In the genomic region with DNA sequence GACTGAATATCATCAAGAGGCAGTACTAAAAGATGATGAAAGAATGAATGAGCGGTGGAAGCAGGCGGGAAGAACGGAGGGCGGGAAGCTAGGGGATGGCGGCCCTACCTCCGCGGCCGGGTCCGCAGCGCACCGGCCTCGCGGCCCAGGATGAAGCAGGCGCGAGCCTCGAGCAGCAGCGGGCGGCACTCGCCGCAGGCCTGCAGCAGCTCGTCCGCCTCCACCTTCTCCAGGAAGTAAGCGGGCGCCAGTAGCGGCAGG, we compare ENCODE assay signal across 8 cellular contexts. TPM values are rescaled to one million over a fixed set of nuclear protein-coding genes. Genes with fewer than 3 reads are reported as not detected.
DNase-seq lines count a peak whose midpoint lies in the region; ATAC-seq and TF ChIP-seq lines count a peak whose summit lies in the region.

No MANE protein-coding gene starts in this region.

- H3K36me3 Mint-ChIP-seq in CD4-positive, alpha-beta memory T cell: peaks cover 0 to 5% of the 10 kb centered on the region in 2 donors
- H3K36me3 Mint-ChIP-seq in endothelial cell (ENCODE audit: low read depth, unreplicated experiment) (peaks cover 33% of the 10 kb centered on the region), HFFc6 (ENCODE audit: low read depth) (peaks cover 4% of the 10 kb centered on the region)

- peaks cover 6% of the 10 kb centered on the region for H3K27me3 ChIP-seq in CD4-positive, alpha-beta memory T cell (ENCODE audit: insufficient read depth, low read length)
- peaks cover 0 to 53% (median 14%) of the 10 kb centered on the region in 3 donors for H3K27me3 ChIP-seq in psoas muscle (ENCODE audit: insufficient read depth in 3 of 3, low read length in 2 of 3)

- no peak for ATAC-seq in psoas muscle
- no peak for ATAC-seq in activated CD4-positive, CD25-positive, alpha-beta regulatory T cell treated with anti-CD3 and anti-CD28 coated beads, Interleukin-2, amount 50 U/mL, for 24 hours

- H3K9me3 ChIP-seq in CD4-positive, alpha-beta memory T cell (ENCODE audit: control insufficient read depth in 1 of 2, low read length in 2 of 2): no peaks in the 10 kb centered on the region
- no peaks in the 10 kb centered on the region for H3K9me3 ChIP-seq in SK-N-MC (ENCODE audit: low read depth, low read length)
- no peaks in the 10 kb centered on the region for H3K9me3 ChIP-seq in psoas muscle

- no peak for DNase-seq in CD4-positive, alpha-beta memory T cell
- DNase-seq in SK-N-MC (ENCODE audit: low read depth, low spot score): no peak
- DNase-seq in endothelial cell (ENCODE audit: low spot score): no peak
- no peak for DNase-seq in psoas muscle
- DNase-seq in HFFc6: no peak
- no peak for DNase-seq in stimulated activated CD4-positive, alpha-beta T cell treated with anti-CD3 and anti-CD28 coated beads, Interleukin-4, amount 100 ng/mL, for 1 hour
- DNase-seq in activated effector memory CD4-positive, alpha-beta T cell treated with Interleukin-2 at 50 U/mL for 16 hours: no peak

- POLR2A ChIA-PET in CD4-positive, alpha-beta memory T cell (lab: Charles Lee; ENCODE audit: partially characterized antibody): interaction anchor here (0.9 to 4.2 kb wide), 11 partner anchors 22 to 385 kb away, joined by 3 to 39 read pairs (median 4); partner anchors contain the start of genes GDPD5, RPS3 and SERPINH1

- no peak overlapping the region for H3K4me3 ChIP-seq in CD4-positive, alpha-beta memory T cell (ENCODE audit: low read length in 2 of 2)
- H3K4me3 ChIP-seq in SK-N-MC (peak overlapping the region; percentile 73), psoas muscle (peak overlapping the region; percentile 51)

- no peak for TF ChIP-seq CTCF in endothelial cell (IDR thresholded peaks at IDR 0.05; ENCODE audit: unreplicated experiment)
- no peak for TF ChIP-seq CTCF in psoas muscle (IDR thresholded peaks at IDR 0.05)
- no peak for TF ChIP-seq CTCF in HFFc6 (IDR thresholded peaks at IDR 0.05)

- CTCF ChIA-PET in CD4-positive, alpha-beta memory T cell (lab: Charles Lee; ENCODE audit: partially characterized antibody): interaction anchor here (1.9 to 7.7 kb wide), 2 partner anchors 22 to 30 kb away, joined by 5 to 29 read pairs; partner anchors contain the start of gene RPS3

- intact Hi-C loops in CD4-positive, alpha-beta memory T cell (cut with micrococcal nuclease): no loop called here
- intact Hi-C loops in psoas muscle (cut with DNase I): no loop called here

- peaks cover 8 to 26% of the 10 kb centered on the region in 2 donors for H3K27me3 Mint-ChIP-seq in CD4-positive, alpha-beta memory T cell
- H3K27me3 Mint-ChIP-seq in endothelial cell (ENCODE audit: unreplicated experiment) (peaks cover 40% of the 10 kb centered on the region), HFFc6 (ENCODE audit: insufficient read depth) (peaks cover 44% of the 10 kb centered on the region)

- no peak overlapping the region for H3K27ac ChIP-seq in CD4-positive, alpha-beta memory T cell (ENCODE audit: low read depth, low read length)
- H3K27ac ChIP-seq in SK-N-MC (no peak overlapping the region), psoas muscle (no peak overlapping the region)

- peaks cover 25% of the 10 kb centered on the region for H3K4me1 ChIP-seq in CD4-positive, alpha-beta memory T cell (ENCODE audit: insufficient read depth, low read length)
- no peaks in the 10 kb centered on the region for H3K4me1 ChIP-seq in psoas muscle

- no peaks in the 10 kb centered on the region for H3K36me3 ChIP-seq in CD4-positive, alpha-beta memory T cell (ENCODE audit: insufficient read depth, low read length)
- H3K36me3 ChIP-seq in SK-N-MC (ENCODE audit: insufficient read depth, low read length) (no peaks in the 10 kb centered on the region), psoas muscle (ENCODE audit: insufficient read depth in 1 of 2, low read depth in 1 of 2) (no peaks in the 10 kb centered on the region)

- H3K9ac ChIP-seq in SK-N-MC (ENCODE audit: insufficient read length): no peak overlapping the region

- peak overlapping the region; percentile 68 to 85 (median 80) for H3K4me3 Mint-ChIP-seq in CD4-positive, alpha-beta memory T cell
- H3K4me3 Mint-ChIP-seq in endothelial cell (ENCODE audit: unreplicated experiment): peak overlapping the region; percentile 88
- no peak overlapping the region for H3K4me3 Mint-ChIP-seq in HFFc6

- peaks cover 13 to 43% (median 22%) of the 10 kb centered on the region in 4 donors for H3K4me1 Mint-ChIP-seq in CD4-positive, alpha-beta memory T cell
- H3K4me1 Mint-ChIP-seq in endothelial cell (ENCODE audit: unreplicated experiment): peaks cover 37% of the 10 kb centered on the region
- peaks cover 4% of the 10 kb centered on the region; the same call in 1 of the 2 replicates for H3K4me1 Mint-ChIP-seq in HFFc6 (ENCODE audit: low read depth)

- H3K9me3 Mint-ChIP-seq in CD4-positive, alpha-beta memory T cell: peaks cover 0 to 5% (median 0%) of the 10 kb centered on the region in 8 donors
- H3K9me3 Mint-ChIP-seq in endothelial cell (ENCODE audit: unreplicated experiment) (no peaks in the 10 kb centered on the region), HFFc6 (peaks cover 8% of the 10 kb centered on the region)

- 22 to 34% (median 28%) methylated on average over 11 to 25 of the region's 25 CpGs for WGBS in psoas muscle, 3 donors

- H3K27ac Mint-ChIP-seq in CD4-positive, alpha-beta memory T cell: peak overlapping the region in 4 of 7 donors; percentile 81 to 88 (median 84)
- H3K27ac Mint-ChIP-seq in endothelial cell (ENCODE audit: unreplicated experiment): peak overlapping the region; percentile 87
- H3K27ac Mint-ChIP-seq in HFFc6: no peak overlapping the region

RNA-seq across cellular contexts. Expression of gene KLHL35, which starts 3.4 kb away (rescaled TPM):
- 1 to 10 TPM; 1.2 to 1.5 TPM for total RNA-seq in CD4-positive, alpha-beta memory T cell
- polyA plus RNA-seq in CD4-positive, alpha-beta memory T cell: 1 to 10 TPM in 1 of 2 donors, under 1 TPM in 1; 0.93 to 1.5 TPM
- total RNA-seq in endothelial cell (ENCODE audit: unreplicated experiment): 2.8 TPM
- total RNA-seq in psoas muscle: under 1 TPM; 0.34 to 0.64 (median 0.39) TPM
- polyA plus RNA-seq in psoas muscle: 1 to 10 TPM in 2 of 3 donors, under 1 TPM in 1; 0.56 to 4.1 (median 1.2) TPM
- not detected for total RNA-seq in HFFc6 (2021; fragmentation: NEBNext Ultra II Directional; extraction: Animal tissue kit (Norgen Biotek cat#: 25700))

RNA-seq across cellular contexts. Expression of gene RPS3, which starts 30.3 kb away (rescaled TPM):
- 1,000 to 10,000 TPM; 4,846 to 5,053 TPM for total RNA-seq in CD4-positive, alpha-beta memory T cell
- polyA plus RNA-seq in CD4-positive, alpha-beta memory T cell: 1,000 to 10,000 TPM; 5,445 to 5,812 TPM
- total RNA-seq in endothelial cell (ENCODE audit: unreplicated experiment) (3,784 TPM), psoas muscle (1,000 to 10,000 TPM in 2 of 4 donors, 100 to 1,000 TPM in 2; 807 to 1,216 (median 929) TPM)
- 1,000 to 10,000 TPM; 1,619 to 2,132 (median 1,802) TPM for polyA plus RNA-seq in psoas muscle
- 1,000 to 10,000 TPM; 1,897 to 2,167 (median 1,932) TPM for total RNA-seq in HFFc6 (2021; fragmentation: NEBNext Ultra II Directional; extraction: Animal tissue kit (Norgen Biotek cat#: 25700))

Comparison
In these comparisons a context has a peak if more than half of its experiments do, and no peak if none do; other contexts are left out.
1. H3K4me3 ChIP-seq: peak in SK-N-MC (single experiment) and psoas muscle (single experiment); none in CD4-positive, alpha-beta memory T cell (0 of 2).